ENCODE assay signal across 32 cellular contexts in the genomic region with DNA sequence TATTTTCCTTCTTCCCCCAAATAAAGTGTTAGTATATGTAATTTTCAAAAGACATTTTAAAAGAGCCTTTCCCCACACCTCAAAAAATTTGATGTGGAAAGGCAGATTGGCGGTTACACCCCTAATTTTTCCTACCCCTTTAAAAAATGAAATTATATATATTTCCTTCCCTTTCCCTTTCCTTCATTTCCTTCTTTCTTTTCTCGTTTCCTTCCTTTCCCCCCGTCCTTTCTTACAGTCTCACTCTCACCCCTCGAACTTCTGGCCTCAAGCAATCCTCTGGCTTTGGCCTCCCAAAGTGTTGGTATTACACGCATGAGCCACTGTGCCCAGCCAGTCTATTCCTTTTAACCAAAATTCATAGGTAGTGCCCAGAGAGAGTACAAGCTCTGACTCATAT.
"Had no signal": no experiment of that assay in that cellular context is flagged by ENCODE, and none has a peak within 500 bp of the region (broad histone marks: within the 10 kb centered on the region; RNA-seq: fewer than 3 reads in every experiment).

No MANE protein-coding gene starts in this region.

- H3K27ac ChIP-seq: adrenal gland, body of pancreas, breast epithelium, PC-9 had no signal

- H3K4me3 Mint-ChIP-seq: activated B cell treated with CpG ODN at 0.5 μM for 24 hours; activated CD4-positive, alpha-beta memory T cell treated with anti-CD3 and anti-CD28 coated beads for 36 hours; activated naive CD4-positive, alpha-beta T cell treated with anti-CD3 and anti-CD28 coated beads for 36 hours; activated T-cell treated with anti-CD3 and anti-CD28 coated beads, Interleukin-2, amount 50 U/mL, for 4 hours; activated T-helper 1 cell treated with anti-CD3 and anti-CD28 coated beads, Interleukin-12 subunit alpha, Interleukin-12 subunit beta, Interleukin-2, Interleukin-4 antibody, amounts not matched to agents 30 ng/mL and 10 ng/mL and 1 ng/mL, durations not matched to agents 14 hours and 24 hours and 36 hours had no signal

- DNase-seq: activated B cell treated with CpG ODN at 0.5 μM for 24 hours; activated CD4-positive, alpha-beta memory T cell treated with anti-CD3 and anti-CD28 coated beads for 36 hours; activated CD4-positive, alpha-beta T cell treated with anti-CD3 and anti-CD28 coated beads for 4 hours; activated CD4-positive, alpha-beta T cell treated with anti-CD3 and anti-CD28 coated beads, Interleukin-2, amount 50 U/mL, for 1 hour; activated CD4-positive, CD25-positive, alpha-beta regulatory T cell treated with anti-CD3 and anti-CD28 coated beads, Interleukin-2, amount 50 U/mL, for 72 hours; activated CD8-positive, alpha-beta memory T cell treated with anti-CD3 and anti-CD28 coated beads, Interleukin-2, amount 50 U/mL, for 4 hours; activated gamma-delta T cell treated with Interleukin-2 at 50 U/mL for 16 hours; activated naive CD4-positive, alpha-beta T cell treated with anti-CD3 and anti-CD28 coated beads for 36 hours; activated T-cell treated with anti-CD3 and anti-CD28 coated beads for 4 hours; activated T-cell treated with anti-CD3 and anti-CD28 coated beads, Interleukin-2, amount 50 U/mL, for 4 hours; Kasumi-1; MM.1S; MV-4-11; NCI-H1092; NCI-H1436 treated with DMSO at 0.1 percent for 48 hours; NCI-H1694 treated with DMSO at 0.1 percent for 48 hours; NCI-H2029; NCI-H2171; NCI-H510A; NCI-H526; NCI-H748 treated with DMSO at 0.1 percent for 48 hours; NK-92 treated with Interleukin-12 subunit alpha and Interleukin-12 subunit beta, amount 100 ng/mL, for 24 hours; PC-9; SW 1271; T-helper 1 cell; T1000 had no signal

- H3K9me3 Mint-ChIP-seq: activated B cell treated with CpG ODN at 0.5 μM for 24 hours; activated CD4-positive, alpha-beta memory T cell treated with anti-CD3 and anti-CD28 coated beads for 36 hours; activated naive CD4-positive, alpha-beta T cell treated with anti-CD3 and anti-CD28 coated beads for 36 hours; activated naive CD4-positive, alpha-beta T cell treated with anti-CD3 and anti-CD28 coated beads, Interleukin-2, amount 50 U/mL, for 72 hours; activated T-cell treated with anti-CD3 and anti-CD28 coated beads, Interleukin-2, amount 50 U/mL, for 4 hours; activated T-helper 1 cell treated with anti-CD3 and anti-CD28 coated beads, Interleukin-12 subunit alpha, Interleukin-12 subunit beta, Interleukin-2, Interleukin-4 antibody, amounts not matched to agents 30 ng/mL and 10 ng/mL and 1 ng/mL, durations not matched to agents 14 hours and 24 hours and 36 hours had no signal

- ATAC-seq: activated naive CD4-positive, alpha-beta T cell treated with anti-CD3 and anti-CD28 coated beads, Interleukin-2, amount 50 U/mL, for 72 hours; activated T-cell treated with anti-CD3 and anti-CD28 coated beads, Interleukin-2, amount 50 U/mL, for 4 hours; body of pancreas; Right ventricle myocardium inferior had no signal

- H3K36me3 ChIP-seq: breast epithelium had no signal

- H3K4me1 ChIP-seq: breast epithelium had no signal

- H3K9me3 ChIP-seq: adrenal gland, body of pancreas, breast epithelium had no signal

- H3K27ac Mint-ChIP-seq: activated B cell treated with CpG ODN at 0.5 μM for 24 hours; activated CD4-positive, alpha-beta memory T cell treated with anti-CD3 and anti-CD28 coated beads for 36 hours; activated naive CD4-positive, alpha-beta T cell treated with anti-CD3 and anti-CD28 coated beads for 36 hours; activated T-helper 1 cell treated with anti-CD3 and anti-CD28 coated beads, Interleukin-12 subunit alpha, Interleukin-12 subunit beta, Interleukin-2, Interleukin-4 antibody, amounts not matched to agents 30 ng/mL and 10 ng/mL and 1 ng/mL, durations not matched to agents 14 hours and 24 hours and 36 hours had no signal

- H3K27me3 ChIP-seq: adrenal gland, body of pancreas, breast epithelium had no signal

- H3K27me3 Mint-ChIP-seq: activated B cell treated with CpG ODN at 0.5 μM for 24 hours; activated CD4-positive, alpha-beta memory T cell treated with anti-CD3 and anti-CD28 coated beads for 36 hours had no signal

- H3K4me2 ChIP-seq: PC-9 had no signal

- H3K4me3 ChIP-seq: adrenal gland, body of pancreas, breast epithelium, PC-9 had no signal
